Comparison of ENCODE assay signal across 9 cellular contexts in the genomic region with DNA sequence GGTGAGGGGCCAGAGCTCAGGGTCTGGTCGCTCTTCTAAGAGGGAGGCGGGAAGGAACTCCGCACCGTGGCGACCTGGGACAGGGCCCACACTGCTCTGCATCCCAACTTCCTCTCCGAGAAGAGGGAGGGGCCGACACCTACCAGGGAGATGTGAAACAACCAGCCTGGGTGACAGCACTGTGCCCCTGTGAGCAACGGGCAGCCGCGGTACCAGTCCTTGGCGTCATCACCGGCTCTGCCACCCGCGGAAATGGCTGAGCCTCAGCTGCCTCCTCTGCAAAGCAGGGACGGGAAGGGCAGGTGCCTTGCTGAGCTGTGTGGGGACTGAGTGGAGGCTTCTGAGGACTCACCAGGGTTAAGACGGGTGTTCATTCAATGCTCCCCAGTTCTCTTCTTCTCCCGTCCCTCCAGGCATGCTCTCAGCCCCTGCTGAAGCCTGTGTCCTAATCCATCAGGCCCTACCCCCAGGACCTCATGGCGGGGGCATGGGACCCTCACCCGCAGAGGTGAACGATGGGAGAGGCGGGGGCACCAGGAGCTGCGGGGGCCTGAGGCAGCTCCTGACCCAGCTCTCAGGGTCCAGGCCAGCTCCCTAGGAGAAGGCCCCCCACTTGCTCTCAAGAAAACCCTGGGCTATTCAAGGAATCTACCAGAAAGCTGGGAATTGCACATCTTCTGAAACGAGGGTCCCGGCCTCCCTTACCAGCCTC. TPM values are rescaled to one million over a fixed set of nuclear protein-coding genes. Genes with fewer than 3 reads are reported as not detected.
DNase-seq lines count a peak whose midpoint lies in the region; ATAC-seq, FAIRE-seq and TF ChIP-seq lines count a peak whose summit lies in the region.
"Had no signal": no experiment of that assay in that cellular context is flagged by ENCODE, and none has a peak within 500 bp of the region (broad histone marks: within the 10 kb centered on the region; RNA-seq: fewer than 3 reads in every experiment).

No MANE protein-coding gene starts in this region.

- peak overlapping the region; percentile 93 for H3K4me2 ChIP-seq in GM12878 (ENCODE audit: control insufficient read depth, insufficient read depth)

- peaks cover 44% of the 10 kb centered on the region for H3K4me1 ChIP-seq in GM12878 (ENCODE audit: control insufficient read depth, insufficient read depth, low read length)
- peaks cover 40 to 56% of the 10 kb centered on the region in 2 donors for H3K4me1 ChIP-seq in mucosa of rectum (ENCODE audit: control insufficient read depth in 2 of 2, insufficient read depth in 2 of 2, low read length in 2 of 2)
- peaks cover 81 to 100% (median 95%) of the 10 kb centered on the region in 4 donors for H3K4me1 ChIP-seq in stomach

- WGBS in GM12878 (ENCODE audit: insufficient coverage, insufficient replicate concordance, low lambda C conversion rate, missing lambda C conversion rate): 26% methylated on average over 22 of the region's 24 CpGs
- WGBS in stomach, 5 donors: 37 to 51% (median 40%) methylated on average over 16 to 24 of the region's 24 CpGs

- H3K36me3 ChIP-seq in GM12878 (ENCODE audit: control insufficient read depth in 2 of 2, insufficient read depth in 2 of 2, low read length in 1 of 2): peaks cover 0 to 5% of the 10 kb centered on the region in 2 experiments; a peak in 3 of 4 replicates
- peaks cover 0 to 2% of the 10 kb centered on the region in 2 donors for H3K36me3 ChIP-seq in mucosa of rectum (ENCODE audit: control insufficient read depth in 2 of 2, insufficient read depth in 2 of 2, low read length in 2 of 2)
- H3K36me3 ChIP-seq in stomach: peaks cover 0 to 10% (median 2%) of the 10 kb centered on the region in 4 donors

- peak; percentile 35; the same call in 1 of the 2 replicates for TF ChIP-seq POLR2A in GM12878 (IDR thresholded peaks at IDR 0.05; ENCODE audit: low read depth, low read length)
- TF ChIP-seq POLR2A in stomach (IDR thresholded peaks at IDR 0.05): no peak

- SMC1A ChIA-PET in GM12878 (lab: Charles Lee; ENCODE audit: uncharacterized antibody, unreplicated experiment): interaction anchor here (1.3 kb wide), 1 partner anchor 45 kb away, joined by 3 read pairs; no protein-coding TSS in a partner anchor

- H4K20me1 ChIP-seq in GM12878 (ENCODE audit: control insufficient read depth, insufficient read depth): no peaks in the 10 kb centered on the region; the same call in 1 of the 2 replicates

- BruUV-seq in GM12878 (replicated peaks; lab: Mats Ljungman, UMichigan): no TSS peak

- intact Hi-C loops in GM12878 (cut with micrococcal nuclease; ENCODE audit: unreplicated experiment) (no loop called here), stomach (cut with DNase I; ENCODE audit: low total_unique reads) (no loop called here)

- CTCF ChIA-PET in GM10248 (lab: Yijun Ruan, JAX): interaction anchor here (0.8 kb wide), 1 partner anchor 201 kb away, joined by 3 read pairs; no protein-coding TSS in a partner anchor
- CTCF ChIA-PET in GM12878 (lab: Yijun Ruan, JAX): no interaction called here

- TF ChIP-seq EP300 in GM12878 (IDR thresholded peaks at IDR 0.05; ENCODE audit: borderline replicate concordance in 1 of 2, control insufficient read depth in 1 of 2, low read depth in 2 of 2, low read length in 2 of 2): no peak
- TF ChIP-seq EP300 in stomach (IDR thresholded peaks at IDR 0.05): no peak

- in situ Hi-C loops in GM12878 (cut with MboI): no loop called here

- H3K79me2 ChIP-seq in GM12878 (ENCODE audit: control insufficient read depth, insufficient read depth, low read length): peaks cover 79% of the 10 kb centered on the region

- TF ChIP-seq CTCF in GM10248 (IDR thresholded peaks at IDR 0.05; ENCODE audit: control extremely low read depth, extremely low read depth, low read depth, missing control alignments): no peak
- no peak for TF ChIP-seq CTCF in GM12878 (IDR thresholded peaks at IDR 0.05 in 2 of 3, conservative IDR thresholded peaks at IDR 0.05 in 1 of 3; ENCODE audit: control insufficient read depth in 2 of 3, extremely low read depth in 1 of 3, insufficient read depth in 1 of 3, low read depth in 3 of 3, low read length in 3 of 3)
- no peak for TF ChIP-seq CTCF in stomach (IDR thresholded peaks at IDR 0.05)

- peak; percentile 70 for FAIRE-seq in GM12878 (lab: Jason Lieb, UNC)

- H3K9ac ChIP-seq in GM12878 (ENCODE audit: control insufficient read depth, insufficient read depth, low read length): peak overlapping the region; percentile 50; the same call in 1 of the 2 replicates
- H3K9ac ChIP-seq in mucosa of rectum (ENCODE audit: low read depth in 1 of 2, low read length in 2 of 2): peak overlapping the region in 1 of 2 donors; percentile 29

- no peak overlapping the region for H2AFZ ChIP-seq in GM12878 (ENCODE audit: control insufficient read depth, low read depth, low read length)

- H3K27me3 ChIP-seq in GM12878 (replicated peaks in 1 of 2; ENCODE audit: control insufficient read depth in 2 of 2, insufficient read depth in 2 of 2, low read length in 1 of 2): no peaks in the 10 kb centered on the region
- H3K27me3 ChIP-seq in mucosa of rectum (ENCODE audit: control insufficient read depth in 2 of 2, insufficient read depth in 2 of 2, low read length in 2 of 2): no peaks in the 10 kb centered on the region
- H3K27me3 ChIP-seq in stomach: no peaks in the 10 kb centered on the region

- ATAC-seq in GM21576 (IDR thresholded peaks at IDR 0.05; ENCODE audit: unreplicated experiment): peak; percentile 62
- peak; percentile 94 for ATAC-seq in GM12878

- H3K9me3 ChIP-seq in GM12878 (replicated peaks; ENCODE audit: control insufficient read depth, insufficient read depth, low read length): no peaks in the 10 kb centered on the region
- no peaks in the 10 kb centered on the region for H3K9me3 ChIP-seq in mucosa of rectum (ENCODE audit: control insufficient read depth in 2 of 2, low read length in 2 of 2)
- H3K9me3 ChIP-seq in stomach: no peaks in the 10 kb centered on the region

- RAD21 ChIA-PET in GM12878 (lab: Charles Lee; ENCODE audit: unreplicated experiment): interaction anchor here (0.7 kb wide), 1 partner anchor 479 kb away, joined by 3 read pairs; no protein-coding TSS in a partner anchor

- no peak for TF ChIP-seq RAD21 in GM12878 (IDR thresholded peaks at IDR 0.05; ENCODE audit: insufficient read depth, low read depth, low read length)

- peak overlapping the region; percentile 56; the same call in 1 of the 2 replicates for H3K4me3 ChIP-seq in GM12878
- peak overlapping the region; percentile 5 to 24 for H3K4me3 ChIP-seq in mucosa of rectum (ENCODE audit: low read length in 2 of 2)
- H3K4me3 ChIP-seq in stomach: peak overlapping the region in 1 of 4 donors; percentile 34

- peak; percentile 60 for DNase-seq in GM10248 (ENCODE audit: extremely low spot score)
- DNase-seq in NCI-H1436 treated with DMSO at 0.1 percent for 48 hours (lab: John Stamatoyannopoulos, UW): peak; percentile 73
- no peak for DNase-seq in GM12878 (ENCODE audit: low read depth, low spot score)
- DNase-seq in stomach: peak; percentile 72
- DNase-seq in HPDE6-E6E7 (ENCODE audit: extremely low spot score): no peak
- no peak for DNase-seq in SW480 (ENCODE audit: low spot score)

- POLR2A ChIA-PET in GM10248 (lab: Yijun Ruan, JAX) (no interaction called here), GM12878 (lab: Charles Lee) (interaction anchor here (0.8 to 1.3 kb wide), 3 partner anchors 11 to 29 kb away, joined by 3 to 5 read pairs (median 5); a partner anchor contains a TSS)

- peak overlapping the region; percentile 68 for H3K27ac ChIP-seq in GM12878 (ENCODE audit: control insufficient read depth, insufficient read depth)
- H3K27ac ChIP-seq in mucosa of rectum (ENCODE audit: low read depth in 2 of 2, low read length in 2 of 2): peak overlapping the region; percentile 69 to 77
- peak overlapping the region; percentile 62 to 78 (median 73) for H3K27ac ChIP-seq in stomach
- H3K27ac ChIP-seq: epithelial cell of prostate had no signal

TF ChIP-seq in GM12878, 131 proteins besides CTCF, POLR2A, EP300 and RAD21 (continues in another document):
- TF ChIP-seq FOXK2 (IDR thresholded peaks at IDR 0.05): no peak

RNA-seq across cellular contexts. Expression of a gene that starts 9.3 kb away (rescaled TPM):
- 18.7 and 27.6 TPM in 2 replicates for total RNA-seq in GM12878 (2013; cell fraction: nucleolus; rRNA removed)
- total RNA-seq in GM12878 (2014; rRNA removed) (20.3 and 25.6 TPM in 2 replicates), GM12878 (2014; rRNA removed; fragmentation: Illumina TruSeq; extraction: Trizol) (6.2 and 7.8 TPM in 2 replicates), GM12878 (2021) (36.7 and 39.9 TPM in 2 replicates), stomach (10 to 100 TPM in 4 of 5 donors, 1 to 10 TPM in 1; 2.7 to 77.3 (median 30.3) TPM)
- polyA plus RNA-seq in GM12878 (2011; ENCODE audit: low read depth): 14.9 TPM
- polyA plus RNA-seq in GM12878 (2011; rRNA removed) (2.4 and 5.4 TPM in 2 replicates), GM12878 (2014; fragmentation: Illumina TruSeq; extraction: Trizol) (0.59 and 2.9 TPM in 2 replicates), GM12878 (2014; fragmentation: Nextera tagmentation; extraction: Ambion mirVana) (under 1 TPM; 0.23 to 0.42 TPM), GM12878 (2014; rRNA removed) (27.0 and 36.3 TPM in 2 replicates), GM12878 (2016; fragmentation: Nextera tagmentation; extraction: Ambion mirVana) (1 to 10 TPM; 2.1 to 2.4 TPM), stomach (10 to 100 TPM; 22.4 to 29.6 (median 24.8) TPM)
- 5.6 and 17.2 TPM in 2 replicates for polyA plus RNA-seq in GM12878 (2011; cell fraction: cytosol; rRNA removed)
- polyA plus RNA-seq in GM12878 (2011; cell fraction: nucleus; rRNA removed): 15.5 and 21.2 TPM in 2 replicates
- 19.2 and 23.8 TPM in 2 replicates for polyA plus RNA-seq in GM12878 (2012)
- polyA minus RNA-seq in GM12878 (2011; rRNA and poly(A)+ RNA removed): 2.2 and 9.7 TPM in 2 replicates
- 10.3 and 12.4 TPM in 2 replicates for polyA minus RNA-seq in GM12878 (2011; cell fraction: cytosol; rRNA and poly(A)+ RNA removed)
- 4.6 and 8.6 TPM in 2 replicates for polyA minus RNA-seq in GM12878 (2011; cell fraction: nucleus; rRNA and poly(A)+ RNA removed)

RNA-seq across cellular contexts. Expression of a gene that starts 29.3 kb away (rescaled TPM):
- total RNA-seq in GM12878 (2013; cell fraction: nucleolus; rRNA removed): 28.2 and 28.8 TPM in 2 replicates
- total RNA-seq in GM12878 (2014; rRNA removed): 15.0 and 17.5 TPM in 2 replicates
- 2.8 and 3.7 TPM in 2 replicates for total RNA-seq in GM12878 (2014; rRNA removed; fragmentation: Illumina TruSeq; extraction: Trizol)
- 28.2 and 29.1 TPM in 2 replicates for total RNA-seq in GM12878 (2021)
- polyA plus RNA-seq in GM12878 (2011; ENCODE audit: low read depth): 5.4 TPM
- polyA plus RNA-seq in GM12878 (2011; rRNA removed): 5.3 and 10.8 TPM in 2 replicates
- polyA plus RNA-seq in GM12878 (2011; cell fraction: cytosol; rRNA removed): 14.4 and 19.5 TPM in 2 replicates
- 18.8 and 27.5 TPM in 2 replicates for polyA plus RNA-seq in GM12878 (2011; cell fraction: nucleus; rRNA removed)
- polyA plus RNA-seq in GM12878 (2012): 18.9 and 21.3 TPM in 2 replicates
- polyA plus RNA-seq in GM12878 (2014; fragmentation: Illumina TruSeq; extraction: Trizol): 4.6 and 6.1 TPM in 2 replicates
- polyA plus RNA-seq in GM12878 (2014; fragmentation: Nextera tagmentation; extraction: Ambion mirVana): under 1 TPM; 0.45 to 0.99 TPM
- 19.3 and 24.4 TPM in 2 replicates for polyA plus RNA-seq in GM12878 (2014; rRNA removed)
- 10 to 100 TPM; 12.5 to 14.5 TPM for polyA plus RNA-seq in GM12878 (2016; fragmentation: Nextera tagmentation; extraction: Ambion mirVana)
- polyA minus RNA-seq in GM12878 (2011; rRNA and poly(A)+ RNA removed): 3.4 and 5.6 TPM in 2 replicates
- 5.6 and 9.0 TPM in 2 replicates for polyA minus RNA-seq in GM12878 (2011; cell fraction: cytosol; rRNA and poly(A)+ RNA removed)
- 1.6 and 6.8 TPM in 2 replicates for polyA minus RNA-seq in GM12878 (2011; cell fraction: nucleus; rRNA and poly(A)+ RNA removed)
- 10 to 100 TPM; 13.4 to 77.0 (median 62.9) TPM for total RNA-seq in stomach
- 10 to 100 TPM; 31.9 to 44.7 (median 36.5) TPM for polyA plus RNA-seq in stomach

Comparison
In these comparisons a context has a peak if more than half of its experiments do, and no peak if none do; other contexts are left out.
1. DNase-seq: peak in GM10248 (single experiment), NCI-H1436 treated with DMSO at 0.1 percent for 48 hours (single experiment) and stomach (single experiment); none in GM12878 (single experiment), HPDE6-E6E7 (single experiment) and SW480 (single experiment).
2. Peak in every context shown above with its lines, with median percentiles within 50 percentile points of each other: H3K27ac ChIP-seq.